In the genomic region with DNA sequence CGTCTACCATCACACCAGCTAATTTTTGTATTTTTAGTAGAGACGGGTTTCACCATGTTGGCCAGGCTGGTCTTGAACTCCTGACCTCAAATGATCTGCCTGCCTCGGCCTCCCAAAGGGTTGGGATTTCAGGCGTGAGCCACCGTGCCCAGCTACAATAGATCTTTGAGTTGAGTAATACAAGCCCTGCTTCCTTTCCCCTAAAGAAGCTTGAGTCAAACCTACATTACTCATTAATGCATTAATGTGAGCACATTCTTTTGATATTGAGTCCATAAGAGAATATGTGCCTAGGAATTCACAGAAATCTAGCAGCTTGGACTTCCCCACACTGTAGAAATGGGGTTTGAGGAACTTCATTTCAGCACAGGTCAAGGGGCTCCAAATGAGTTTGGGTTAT, we compare ENCODE assay signal across 20 cellular contexts. TPM values are rescaled to one million over a fixed set of nuclear protein-coding genes. Genes with fewer than 3 reads are reported as not detected.
DNase-seq lines count a peak whose midpoint lies in the region; ATAC-seq and TF ChIP-seq lines count a peak whose summit lies in the region.
"Had no signal": no experiment of that assay in that cellular context is flagged by ENCODE, and none has a peak within 500 bp of the region (broad histone marks: within the 10 kb centered on the region; RNA-seq: fewer than 3 reads in every experiment).

No MANE protein-coding gene starts in this region.

- no peaks in the 10 kb centered on the region for H3K36me3 Mint-ChIP-seq in activated naive CD4-positive, alpha-beta T cell treated with anti-CD3 and anti-CD28 coated beads, Interleukin-2, amount 50 U/mL, for 72 hours
- H3K36me3 Mint-ChIP-seq: CD4-positive, alpha-beta memory T cell had no signal

- TF ChIP-seq CTCF in RWPE1 (conservative IDR thresholded peaks at IDR 0.05; ENCODE audit: low read depth): no peak
- TF ChIP-seq CTCF in transverse colon (IDR thresholded peaks at IDR 0.05): no peak

- 60 to 83% methylated on average over 5 of the region's 5 CpGs for WGBS in transverse colon (ENCODE audit: low coverage in 1 of 2), 2 donors

- intact Hi-C loops in transverse colon (cut with DNase I; ENCODE audit: low total_unique reads): no loop called here

- H3K27me3 ChIP-seq in transverse colon: no peaks in the 10 kb centered on the region
- H3K27me3 ChIP-seq: heart left ventricle had no signal

- H3K4me3 ChIP-seq in transverse colon: no peak overlapping the region
- H3K4me3 ChIP-seq: heart left ventricle had no signal

- POLR2A ChIA-PET in RWPE1 (lab: Yijun Ruan, JAX; ENCODE audit: low non-redundant PET): no interaction called here

- no peaks in the 10 kb centered on the region for H3K9me3 Mint-ChIP-seq in activated naive CD4-positive, alpha-beta T cell treated with anti-CD3 and anti-CD28 coated beads, Interleukin-2, amount 50 U/mL, for 72 hours
- H3K9me3 Mint-ChIP-seq: CD4-positive, alpha-beta memory T cell had no signal

- no peak for ATAC-seq in activated naive CD4-positive, alpha-beta T cell treated with anti-CD3 and anti-CD28 coated beads, Interleukin-2, amount 50 U/mL, for 72 hours
- ATAC-seq: HCT116, heart left ventricle had no signal

- TF ChIP-seq POLR2A in transverse colon (IDR thresholded peaks at IDR 0.05): no peak

- H3K27ac ChIP-seq in RWPE1 (peak overlapping the region; percentile 78), epithelial cell of prostate (peak overlapping the region; percentile 92), transverse colon (no peak overlapping the region)
- H3K27ac ChIP-seq: heart left ventricle, KMS-11 had no signal

- in situ Hi-C loops in transverse colon (cut with MboI; ENCODE audit: low pct_ligation_motif_present in 1 of 4, low pct_unique_long_range_greater_than_20kb in 1 of 4, low sequenced_read_pairs in 3 of 4): loop anchor here in 3 of 4 donors (10.0 to 25.0 kb wide), 3 partner anchors 152 to 420 kb away; no protein-coding TSS in a partner anchor

- H3K36me3 ChIP-seq in transverse colon: no peaks in the 10 kb centered on the region
- H3K36me3 ChIP-seq: heart left ventricle had no signal

- no peak overlapping the region for H3K27ac Mint-ChIP-seq in activated naive CD4-positive, alpha-beta T cell treated with anti-CD3 and anti-CD28 coated beads, Interleukin-2, amount 50 U/mL, for 72 hours
- H3K27ac Mint-ChIP-seq: CD4-positive, alpha-beta memory T cell had no signal

- H3K4me1 ChIP-seq in transverse colon: no peaks in the 10 kb centered on the region
- H3K4me1 ChIP-seq: heart left ventricle had no signal

- CTCF ChIA-PET in RWPE1 (lab: Yijun Ruan, JAX): interaction anchor here (1.2 kb wide), 1 partner anchor 480 kb away, joined by 4 read pairs; no protein-coding TSS in a partner anchor

- H3K9me3 ChIP-seq in transverse colon: no peaks in the 10 kb centered on the region
- H3K9me3 ChIP-seq: heart left ventricle had no signal

- DNase-seq in GM03348 (ENCODE audit: low spot score): peak; percentile 48
- peak; percentile 80 for DNase-seq in RWPE1 (ENCODE audit: low spot score)
- peak; percentile 73 for DNase-seq in epithelial cell of prostate (ENCODE audit: low read depth, low spot score)
- peak; percentile 43 for DNase-seq in renal cortical epithelial cell (ENCODE audit: low read depth)
- DNase-seq in transverse colon: no peak
- no peak for DNase-seq in effector CD8-positive, alpha-beta T cell (lab: John Stamatoyannopoulos, UW)
- DNase-seq in COLO668 (lab: John Stamatoyannopoulos, UW; ENCODE audit: unreplicated experiment): no peak
- no peak for DNase-seq in activated naive CD4-positive, alpha-beta T cell treated with anti-CD3 and anti-CD28 coated beads, Interleukin-2, amount 50 U/mL, for 72 hours (ENCODE audit: low spot score in 2 of 2)
- DNase-seq: activated naive CD4-positive, alpha-beta T cell treated with anti-CD3 and anti-CD28 coated beads, Interleukin-2, amount 50 U/mL, for 16 hours; caudate nucleus; CD4-positive, alpha-beta memory T cell; GF-D8; heart left ventricle; islet precursor cell; NCI-H1105 treated with DMSO at 0.1 percent for 48 hours; NCI-H2171 treated with DMSO at 0.1 percent for 48 hours; Right ventricle myocardium superior; stimulated activated CD4-positive, alpha-beta T cell treated with anti-CD3 and anti-CD28 coated beads, Interleukin-2, amount 100 ng/mL, for 24 hours had no signal

- TF ChIP-seq EP300 in transverse colon (IDR thresholded peaks at IDR 0.05; ENCODE audit: low read depth): no peak

RNA-seq across cellular contexts. Expression of a gene that starts 39.6 kb away (rescaled TPM):
- total RNA-seq in renal cortical epithelial cell (52.8 and 111 TPM in 2 replicates), transverse colon (10 to 100 TPM; 14.7 to 80.4 (median 55.0) TPM)
- 100 to 1,000 TPM in 1 of 2 donors, 10 to 100 TPM in 1; 60.4 to 120 TPM for total RNA-seq in activated naive CD4-positive, alpha-beta T cell treated with anti-CD3 and anti-CD28 coated beads, Interleukin-2, amount 50 U/mL, for 72 hours

RNA-seq across cellular contexts. Expression of a gene that starts 39.9 kb away (rescaled TPM):
- 13.7 and 14.3 TPM in 2 replicates for total RNA-seq in renal cortical epithelial cell
- 10 to 100 TPM in 1 of 4 donors, 1 to 10 TPM in 3; 7.6 to 23.7 (median 9.0) TPM for total RNA-seq in transverse colon
- 10 to 100 TPM; 10.9 to 13.2 TPM for total RNA-seq in activated naive CD4-positive, alpha-beta T cell treated with anti-CD3 and anti-CD28 coated beads, Interleukin-2, amount 50 U/mL, for 72 hours

Comparison
In these comparisons a context has a peak if more than half of its experiments do, and no peak if none do; other contexts are left out.
1. DNase-seq: peak in GM03348 (single experiment), RWPE1 (single experiment), epithelial cell of prostate (single experiment) and renal cortical epithelial cell (single experiment); none in transverse colon (single experiment), effector CD8-positive, alpha-beta T cell (single experiment), COLO668 (single experiment) and activated naive CD4-positive, alpha-beta T cell treated with anti-CD3 and anti-CD28 coated beads, Interleukin-2, amount 50 U/mL, for 72 hours (0 of 2).
2. H3K27ac ChIP-seq: peak in RWPE1 (single experiment) and epithelial cell of prostate (single experiment); none in transverse colon (0 of 4).